8 cellular contexts compared by ENCODE assay signal in the genomic region with DNA sequence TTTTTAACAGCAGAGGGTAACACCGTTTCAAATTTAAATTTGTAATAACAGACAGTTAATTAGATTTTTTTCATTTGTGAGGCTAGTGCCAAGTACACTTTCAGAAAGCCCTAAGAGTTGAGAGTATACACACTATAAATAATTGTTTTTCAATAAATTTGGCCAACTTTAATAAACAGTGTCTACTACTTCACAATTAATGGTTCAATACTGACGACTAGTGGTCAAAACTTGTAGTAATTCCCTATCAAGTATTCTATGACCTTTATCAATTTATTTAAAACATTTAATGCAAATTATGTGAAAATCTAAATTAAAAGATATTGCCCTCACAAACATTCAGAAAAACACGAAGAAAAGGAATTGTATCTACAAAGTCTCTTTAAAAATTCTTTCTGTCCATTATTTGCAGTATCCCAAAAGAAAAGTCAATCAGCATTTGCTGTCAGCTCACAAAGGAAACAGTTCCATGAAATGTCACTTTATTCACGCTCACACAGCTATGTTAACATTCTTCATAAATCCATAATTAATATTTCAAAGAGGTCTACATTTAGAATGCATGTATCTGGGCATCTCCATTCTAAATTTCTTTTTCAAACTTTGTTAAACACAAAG.
DNase-seq lines count a peak whose midpoint lies in the region; ATAC-seq, FAIRE-seq and TF ChIP-seq lines count a peak whose summit lies in the region.

No MANE protein-coding gene starts in this region.

- H3K27me3 ChIP-seq in H9 (ENCODE audit: insufficient read depth, low read length) = no peaks in the 10 kb centered on the region

- H3K4me1 ChIP-seq in H9 (ENCODE audit: insufficient read depth, low read length) = no peaks in the 10 kb centered on the region

- H3K9me3 ChIP-seq in H9 (ENCODE audit: control insufficient read depth, low read depth, low read length) = no peaks in the 10 kb centered on the region

- no peak overlapping the region for H3K9ac ChIP-seq in H9 (ENCODE audit: extremely low read depth, insufficient read length, low read length)

- no peaks in the 10 kb centered on the region for H3K23me2 ChIP-seq in H9 (ENCODE audit: insufficient read length, low read depth, low read length, poor library complexity, severe bottlenecking)

- in situ Hi-C loops in G401 (cut with HindIII; ENCODE audit: low sequenced_read_pairs) = no loop called here

- no peak overlapping the region for H3K27ac ChIP-seq in H9 (ENCODE audit: insufficient read length, low read depth, low read length)

- H2AK5ac ChIP-seq in H9 (ENCODE audit: insufficient read length, low read length) = no peak overlapping the region

- H2BK20ac ChIP-seq in H9 (ENCODE audit: low read depth, low read length, poor library complexity, severe bottlenecking) = no peak overlapping the region

- no peak overlapping the region for H3K18ac ChIP-seq in H9 (ENCODE audit: insufficient read length, low read depth, low read length)

- H3K79me2 ChIP-seq in H9 (ENCODE audit: insufficient read depth, low read length) = no peaks in the 10 kb centered on the region

- H3K4ac ChIP-seq in H9 (ENCODE audit: low read depth, low read length) = no peak overlapping the region

- no peak overlapping the region for H2BK5ac ChIP-seq in H9 (ENCODE audit: insufficient read length, low read length)

- no peak overlapping the region for H4K91ac ChIP-seq in H9 (ENCODE audit: insufficient read length, low read depth, low read length)

- FAIRE-seq in H54 (lab: Jason Lieb, UNC) = no peak

- H3K9me3 Mint-ChIP-seq in H9 = no peaks in the 10 kb centered on the region

- no peak overlapping the region for H3K4me2 ChIP-seq in H9 (ENCODE audit: insufficient read depth, insufficient read length, low read length)

- peak; percentile 66 for DNase-seq in G401 (ENCODE audit: low spot score)
- no peak for DNase-seq in H9
- DNase-seq in NCI-H460 (ENCODE audit: extremely low read depth, low read depth) = peak; percentile 50
- peak; percentile 36 to 62 for DNase-seq in dermis microvascular lymphatic vessel endothelial cell (ENCODE audit: low read depth in 2 of 2)
- DNase-seq in non-pigmented ciliary epithelial cell (ENCODE audit: low read depth) = peak; percentile 18
- DNase-seq in activated CD4-positive, alpha-beta T cell treated with anti-CD3 and anti-CD28 coated beads, Interleukin-2, amount 50 U/mL, for 4 hours = no peak
- DNase-seq in H54 (ENCODE audit: insufficient read length, low spot score) = no peak

- H3K4me1 Mint-ChIP-seq in H9 = no peaks in the 10 kb centered on the region

- no peaks in the 10 kb centered on the region for H3K27me3 Mint-ChIP-seq in H9 (ENCODE audit: low read depth)

- no peak overlapping the region for H3K23ac ChIP-seq in H9 (ENCODE audit: insufficient read length, low read depth, low read length)

- H4K20me1 ChIP-seq in H9 (ENCODE audit: control insufficient read depth, insufficient read depth, insufficient read length) = no peaks in the 10 kb centered on the region

- H3T11ph ChIP-seq in H9 (ENCODE audit: low read length) = no peak overlapping the region

- no peak overlapping the region for H3K4me3 Mint-ChIP-seq in H9

- peak; percentile 79 for TF ChIP-seq CTCF in H9 (conservative IDR thresholded peaks at IDR 0.05)

- H2BK12ac ChIP-seq in H9 (ENCODE audit: insufficient read length, low read depth, low read length) = no peak overlapping the region

- no peak overlapping the region for H3K14ac ChIP-seq in H9 (ENCODE audit: insufficient read depth, low read length)

- no peak overlapping the region for H3K56ac ChIP-seq in H9 (ENCODE audit: insufficient read length, low read depth, low read length)

- H2AFZ ChIP-seq in H9 (ENCODE audit: low read length) = no peak overlapping the region

- H2BK15ac ChIP-seq in H9 (ENCODE audit: low read depth, low read length) = no peak overlapping the region

- no peak for ATAC-seq in HG03095 (IDR thresholded peaks at IDR 0.05; ENCODE audit: unreplicated experiment)

- no CpG with 5 or more reads among the region's 4 CpGs for WGBS in H9 (ENCODE audit: extremely low coverage, insufficient read length, low lambda C conversion rate)

- no peaks in the 10 kb centered on the region for H3K36me3 Mint-ChIP-seq in H9 (ENCODE audit: insufficient read depth in 1 of 3, low read depth in 3 of 3)

- no peak overlapping the region for H3K27ac Mint-ChIP-seq in H9

- TF ChIP-seq POLR2A in H54 (IDR thresholded peaks at IDR 0.05; ENCODE audit: low read depth, low read length) = no peak

- H4K5ac ChIP-seq in H9 (ENCODE audit: insufficient read length, low read depth, low read length) = no peak overlapping the region

- no peak overlapping the region for H2BK120ac ChIP-seq in H9 (ENCODE audit: low read depth, low read length, poor library complexity, severe bottlenecking)

- H3K79me1 ChIP-seq in H9 (ENCODE audit: insufficient read depth, low read depth, low read length, poor library complexity, severe bottlenecking) = no peaks in the 10 kb centered on the region

- H4K8ac ChIP-seq in H9 (replicated peaks; ENCODE audit: insufficient read length, low read depth, low read length) = no peak overlapping the region

Comparison
In these comparisons a context has a peak if more than half of its experiments do, and no peak if none do; other contexts are left out.
1. DNase-seq: peak in G401 (single experiment), NCI-H460 (single experiment), dermis microvascular lymphatic vessel endothelial cell (2 of 2) and non-pigmented ciliary epithelial cell (single experiment); none in H9 (single experiment), activated CD4-positive, alpha-beta T cell treated with anti-CD3 and anti-CD28 coated beads, Interleukin-2, amount 50 U/mL, for 4 hours (0 of 2) and H54 (single experiment).